Comparison of ENCODE assay signal across 8 cellular contexts in the genomic region with DNA sequence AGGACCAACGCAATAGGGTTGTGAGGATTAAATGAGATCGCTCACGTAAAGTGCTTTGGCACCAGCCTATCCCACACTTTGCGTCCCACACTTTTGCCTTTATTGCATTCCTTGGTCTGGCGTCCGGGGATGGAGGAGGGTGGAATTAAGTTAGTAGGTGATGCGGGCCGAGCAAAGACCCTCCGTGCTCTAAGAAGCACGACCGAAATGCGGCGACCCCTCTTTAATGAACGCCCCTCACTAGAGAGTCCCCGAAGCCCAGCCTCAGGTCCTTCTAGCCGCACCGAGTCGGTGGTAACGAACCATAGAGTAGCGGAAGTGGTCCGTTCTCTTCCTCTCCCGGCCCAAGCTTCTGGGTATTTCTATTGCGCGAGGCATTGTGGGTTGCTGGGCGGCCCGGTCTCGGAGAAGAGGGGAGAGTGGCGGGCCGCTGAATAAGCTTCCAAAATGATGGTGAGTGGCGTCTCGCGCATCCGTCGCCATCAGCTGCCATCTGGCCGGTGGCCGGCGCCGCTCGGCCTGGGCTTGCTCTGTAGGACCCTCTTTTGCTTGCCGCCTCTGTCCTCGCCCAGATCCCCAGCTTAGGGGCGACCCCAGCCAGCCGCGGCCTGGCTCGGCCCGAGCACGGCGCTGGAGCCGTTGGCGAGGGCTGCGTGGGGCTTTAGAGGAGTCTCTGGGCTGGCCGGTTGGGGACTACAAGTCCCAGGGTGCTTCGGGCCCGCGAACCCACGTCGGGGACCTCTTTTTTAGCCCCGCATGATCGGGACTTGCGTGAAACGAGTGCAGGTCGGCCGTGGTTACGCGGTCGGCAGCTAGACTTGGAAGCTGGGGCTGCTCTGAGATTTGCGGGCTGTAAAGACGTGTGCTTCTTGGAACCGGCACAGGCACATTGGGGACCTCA. TPM values are rescaled to one million over a fixed set of nuclear protein-coding genes. Genes with fewer than 3 reads are reported as not detected.
A peak's percentile ranks its signal among the peaks of the same experiment; 100 is the strongest.
DNase-seq lines count a peak whose midpoint lies in the region; ATAC-seq and TF ChIP-seq lines count a peak whose summit lies in the region.

A gene (plus strand): TSS at position 377 of the 901 bp plus-strand sequence. CDS start 71 bp downstream, at position 448.

- DNase-seq in NCI-H1092 (lab: John Stamatoyannopoulos, UW) (peak; percentile 88), SK-N-SH (peak; percentile 91), globus pallidus (ENCODE audit: low spot score) (peak; percentile 95), occipital lobe (lab: John Stamatoyannopoulos, UW) (peak; percentile 91), suprapubic skin (ENCODE audit: low spot score in 2 of 2) (peak; percentile 93 to 94)
- DNase-seq in activated naive CD4-positive, alpha-beta T cell treated with anti-CD3 and anti-CD28 coated beads, Interleukin-2, amount 50 U/mL, for 16 hours, result peak; percentile 87

- peak; percentile 30 to 48; a peak in 1 of 4 replicates for TF ChIP-seq EP300 in SK-N-SH (IDR thresholded peaks at IDR 0.05; ENCODE audit: borderline replicate concordance in 1 of 2, low read depth in 1 of 2, low read length in 1 of 2)
- no peak for TF ChIP-seq EP300 in suprapubic skin (IDR thresholded peaks at IDR 0.05)

- POLR2A ChIA-PET in SK-N-SH (lab: Yijun Ruan, JAX), result interaction anchor here (0.9 to 2.7 kb wide), 14 partner anchors 9 to 503 kb away, joined by 3 to 13 read pairs (median 4); a partner anchor contains a TSS

- TF ChIP-seq POLR2A in suprapubic skin (IDR thresholded peaks at IDR 0.05), result peak; percentile 23 to 77

- H3K9me2 ChIP-seq in SK-N-SH, result no peaks in the 10 kb centered on the region

- no peak for TF ChIP-seq RAD21 in SK-N-SH (IDR thresholded peaks at IDR 0.05; ENCODE audit: low read length)

- peaks cover 40% of the 10 kb centered on the region for H4K20me1 ChIP-seq in SK-N-SH (ENCODE audit: insufficient read depth)

- ATAC-seq in HG02588 (IDR thresholded peaks at IDR 0.05; ENCODE audit: unreplicated experiment), result peak; percentile 53

- H3K27ac ChIP-seq in SK-N-SH (ENCODE audit: low read depth in 2 of 2, low read length in 1 of 2), result peak within 1 kb of the TSS; percentile 91 to 95
- H3K27ac ChIP-seq in suprapubic skin, result peak within 1 kb of the TSS; percentile 95

- H2AFZ ChIP-seq in SK-N-SH (ENCODE audit: low read depth), result peak within 1 kb of the TSS; percentile 90

- peaks cover 51% of the 10 kb centered on the region for H3K79me2 ChIP-seq in SK-N-SH (ENCODE audit: insufficient read depth)

- H3K4me3 ChIP-seq in GM08714 (ENCODE audit: low read length) (peak within 1 kb of the TSS; percentile 79), SK-N-SH (ENCODE audit: low read depth in 2 of 2, low read length in 1 of 2) (peak within 1 kb of the TSS; percentile 96 to 99), suprapubic skin (peak within 1 kb of the TSS; percentile 94)

- peak within 1 kb of the TSS; percentile 96 for H3K9ac ChIP-seq in SK-N-SH

- CTCF ChIA-PET in SK-N-SH (lab: Yijun Ruan, JAX), result interaction anchor here (0.7 to 4.4 kb wide), 9 partner anchors 10 to 58 kb away, joined by 3 to 27 read pairs (median 4); a partner anchor contains a TSS

- H3K27me3 ChIP-seq in SK-N-SH (ENCODE audit: insufficient read depth), result no peaks in the 10 kb centered on the region
- H3K27me3 ChIP-seq in suprapubic skin, result no peaks in the 10 kb centered on the region

- WGBS in SK-N-SH (ENCODE audit: low lambda C conversion rate), result under 1% methylated on average over 24 of the region's 69 CpGs
- 0% methylated on average over 33 of the region's 69 CpGs for WGBS in suprapubic skin

- H3F3A ChIP-seq in SK-N-SH (replicated peaks; ENCODE audit: insufficient read depth), result peaks cover 9% of the 10 kb centered on the region

- peaks cover 0 to 23% of the 10 kb centered on the region in 2 experiments; a peak in 3 of 4 replicates for H3K4me1 ChIP-seq in SK-N-SH (ENCODE audit: control insufficient read depth in 1 of 2, insufficient read depth in 2 of 2, low read depth in 1 of 2, low read length in 1 of 2)
- H3K4me1 ChIP-seq in suprapubic skin, result peaks cover 32% of the 10 kb centered on the region

- H3K9me3 ChIP-seq in SK-N-SH, result no peaks in the 10 kb centered on the region
- H3K9me3 ChIP-seq in suprapubic skin, result no peaks in the 10 kb centered on the region

- TF ChIP-seq CTCF in SK-N-SH (IDR thresholded peaks at IDR 0.05), result no peak
- no peak for TF ChIP-seq CTCF in suprapubic skin (IDR thresholded peaks at IDR 0.05)

- peak within 1 kb of the TSS; percentile 98 for H3K4me2 ChIP-seq in SK-N-SH

- H3K36me3 ChIP-seq in SK-N-SH (replicated peaks in 1 of 2; ENCODE audit: control insufficient read depth in 1 of 2, insufficient read depth in 2 of 2, low read length in 1 of 2), result peaks cover 5 to 17% of the 10 kb centered on the region in 2 experiments
- H3K36me3 ChIP-seq in suprapubic skin, result peaks cover 15% of the 10 kb centered on the region

TF ChIP-seq in SK-N-SH, 30 proteins besides CTCF, POLR2A, EP300 and RAD21:
- TF ChIP-seq TCF12 (IDR thresholded peaks at IDR 0.05), result peak; percentile 56; the same call in 1 of the 2 replicates
- TF ChIP-seq SIN3A (IDR thresholded peaks at IDR 0.05; ENCODE audit: borderline replicate concordance, low read depth, low read length), result peak; percentile 61; the same call in 1 of the 2 replicates
- peak; percentile 73 for TF ChIP-seq ELF1 (IDR thresholded peaks at IDR 0.05)
- TF ChIP-seq MXI1 (IDR thresholded peaks at IDR 0.05; ENCODE audit: low read depth, low read length), result peak; percentile 85
- peak; percentile 98 for TF ChIP-seq POLR2AphosphoS5 (IDR thresholded peaks at IDR 0.05; ENCODE audit: low read depth, low read length)
- TF ChIP-seq FOXJ3 (CRISPR knock-in tag; IDR thresholded peaks at IDR 0.05), result peak; percentile 71; the same call in 1 of the 2 replicates
- TF ChIP-seq, protein P1, sequence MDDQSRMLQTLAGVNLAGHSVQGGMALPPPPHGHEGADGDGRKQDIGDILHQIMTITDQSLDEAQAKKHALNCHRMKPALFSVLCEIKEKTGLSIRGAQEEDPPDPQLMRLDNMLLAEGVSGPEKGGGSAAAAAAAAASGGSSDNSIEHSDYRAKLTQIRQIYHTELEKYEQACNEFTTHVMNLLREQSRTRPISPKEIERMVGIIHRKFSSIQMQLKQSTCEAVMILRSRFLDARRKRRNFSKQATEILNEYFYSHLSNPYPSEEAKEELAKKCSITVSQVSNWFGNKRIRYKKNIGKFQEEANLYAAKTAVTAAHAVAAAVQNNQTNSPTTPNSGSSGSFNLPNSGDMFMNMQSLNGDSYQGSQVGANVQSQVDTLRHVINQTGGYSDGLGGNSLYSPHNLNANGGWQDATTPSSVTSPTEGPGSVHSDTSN (IDR thresholded peaks at IDR 0.05), result peak; percentile 19; the same call in 1 of the 2 replicates
- TF ChIP-seq, protein P2, sequence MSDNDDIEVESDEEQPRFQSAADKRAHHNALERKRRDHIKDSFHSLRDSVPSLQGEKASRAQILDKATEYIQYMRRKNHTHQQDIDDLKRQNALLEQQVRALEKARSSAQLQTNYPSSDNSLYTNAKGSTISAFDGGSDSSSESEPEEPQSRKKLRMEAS (IDR thresholded peaks at IDR 0.05; ENCODE audit: low read depth), result peak; percentile 93
- no peak for TF ChIP-seq GATA2 (CRISPR knock-in tag; IDR thresholded peaks at IDR 0.05)
- TF ChIP-seq, protein P3, sequence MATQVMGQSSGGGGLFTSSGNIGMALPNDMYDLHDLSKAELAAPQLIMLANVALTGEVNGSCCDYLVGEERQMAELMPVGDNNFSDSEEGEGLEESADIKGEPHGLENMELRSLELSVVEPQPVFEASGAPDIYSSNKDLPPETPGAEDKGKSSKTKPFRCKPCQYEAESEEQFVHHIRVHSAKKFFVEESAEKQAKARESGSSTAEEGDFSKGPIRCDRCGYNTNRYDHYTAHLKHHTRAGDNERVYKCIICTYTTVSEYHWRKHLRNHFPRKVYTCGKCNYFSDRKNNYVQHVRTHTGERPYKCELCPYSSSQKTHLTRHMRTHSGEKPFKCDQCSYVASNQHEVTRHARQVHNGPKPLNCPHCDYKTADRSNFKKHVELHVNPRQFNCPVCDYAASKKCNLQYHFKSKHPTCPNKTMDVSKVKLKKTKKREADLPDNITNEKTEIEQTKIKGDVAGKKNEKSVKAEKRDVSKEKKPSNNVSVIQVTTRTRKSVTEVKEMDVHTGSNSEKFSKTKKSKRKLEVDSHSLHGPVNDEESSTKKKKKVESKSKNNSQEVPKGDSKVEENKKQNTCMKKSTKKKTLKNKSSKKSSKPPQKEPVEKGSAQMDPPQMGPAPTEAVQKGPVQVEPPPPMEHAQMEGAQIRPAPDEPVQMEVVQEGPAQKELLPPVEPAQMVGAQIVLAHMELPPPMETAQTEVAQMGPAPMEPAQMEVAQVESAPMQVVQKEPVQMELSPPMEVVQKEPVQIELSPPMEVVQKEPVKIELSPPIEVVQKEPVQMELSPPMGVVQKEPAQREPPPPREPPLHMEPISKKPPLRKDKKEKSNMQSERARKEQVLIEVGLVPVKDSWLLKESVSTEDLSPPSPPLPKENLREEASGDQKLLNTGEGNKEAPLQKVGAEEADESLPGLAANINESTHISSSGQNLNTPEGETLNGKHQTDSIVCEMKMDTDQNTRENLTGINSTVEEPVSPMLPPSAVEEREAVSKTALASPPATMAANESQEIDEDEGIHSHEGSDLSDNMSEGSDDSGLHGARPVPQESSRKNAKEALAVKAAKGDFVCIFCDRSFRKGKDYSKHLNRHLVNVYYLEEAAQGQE (IDR thresholded peaks at IDR 0.05; ENCODE audit: low read depth, low read length), result peak; percentile 72
- peak; percentile 77 for TF ChIP-seq CHD2 (IDR thresholded peaks at IDR 0.05; ENCODE audit: low read length, partially characterized antibody)
- TF ChIP-seq, protein P4, sequence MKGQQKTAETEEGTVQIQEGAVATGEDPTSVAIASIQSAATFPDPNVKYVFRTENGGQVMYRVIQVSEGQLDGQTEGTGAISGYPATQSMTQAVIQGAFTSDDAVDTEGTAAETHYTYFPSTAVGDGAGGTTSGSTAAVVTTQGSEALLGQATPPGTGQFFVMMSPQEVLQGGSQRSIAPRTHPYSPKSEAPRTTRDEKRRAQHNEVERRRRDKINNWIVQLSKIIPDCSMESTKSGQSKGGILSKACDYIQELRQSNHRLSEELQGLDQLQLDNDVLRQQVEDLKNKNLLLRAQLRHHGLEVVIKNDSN (IDR thresholded peaks at IDR 0.05; ENCODE audit: borderline replicate concordance, low read depth), result no peak
- TF ChIP-seq GABPA (IDR thresholded peaks at IDR 0.05; ENCODE audit: low read depth), result peak; percentile 90
- TF ChIP-seq NRF1 (IDR thresholded peaks at IDR 0.05; ENCODE audit: low read depth, low read length), result no peak
- TF ChIP-seq FOXM1 (IDR thresholded peaks at IDR 0.05; ENCODE audit: low read depth), result no peak
- peak; percentile 99 for TF ChIP-seq TAF1 (IDR thresholded peaks at IDR 0.05; ENCODE audit: borderline replicate concordance, low read depth, low read length)
- TF ChIP-seq JUND (IDR thresholded peaks at IDR 0.05), result no peak
- peak; percentile 60; the same call in 1 of the 2 replicates for TF ChIP-seq YY1 (IDR thresholded peaks at IDR 0.05; ENCODE audit: low read depth)

RNA-seq across cellular contexts. Expression of the gene that starts here (rescaled TPM):
- polyA plus RNA-seq in SK-N-SH (2012; rRNA removed), result 369 and 405 TPM in 2 replicates
- 361 and 401 TPM in 2 replicates for polyA plus RNA-seq in SK-N-SH (2012; cell fraction: cytosol; rRNA removed)
- 236 TPM in 2 replicates for polyA plus RNA-seq in SK-N-SH (2012; cell fraction: nucleus; rRNA removed)
- total RNA-seq in occipital lobe (164 TPM), suprapubic skin (100 to 1,000 TPM in 3 of 4 donors, 10 to 100 TPM in 1; 99.7 to 175 (median 158) TPM)

Comparison
In these comparisons a context has a peak if more than half of its experiments do, and no peak if none do; other contexts are left out.
1. Peak in every context shown above with its lines: DNase-seq, ATAC-seq, H3K4me3 ChIP-seq and H3K27ac ChIP-seq.